Comparison of ENCODE assay signal across 22 cellular contexts in genomic region chr20:61332016-61332975, GRCh38.
"Had no signal": no experiment of that assay in that cellular context is flagged by ENCODE, and none has a peak within 500 bp of the region (broad histone marks: within the 10 kb centered on the region; RNA-seq: fewer than 3 reads in every experiment).

No MANE protein-coding gene starts in this region.

- H3K27ac Mint-ChIP-seq: activated CD4-positive, alpha-beta T cell treated with anti-CD3 and anti-CD28 coated beads, Interleukin-2, amount 10 ng/mL, durations not matched to agents 7 days and 5 days; endodermal cell; nephron; stimulated activated memory B cell treated with anti-CD40 and anti-IgM and Interleukin-4, amounts not matched to agents 10 μg/mL and 1 μg/mL and 100 μg/mL, for 72 hours; T-helper 1 cell treated with Interleukin-12 subunit alpha and Interleukin-12 subunit beta and Interleukin-4 antibody, amounts not matched to agents 30 μg/mL and 1 μg/mL, for 36 hours had no signal

- ATAC-seq: left colon had no signal

- H3K9me3 Mint-ChIP-seq: activated CD4-positive, alpha-beta T cell treated with anti-CD3 and anti-CD28 coated beads, Interleukin-2, amount 10 ng/mL, durations not matched to agents 7 days and 5 days; endodermal cell; nephron; T-helper 1 cell treated with Interleukin-12 subunit alpha and Interleukin-12 subunit beta and Interleukin-4 antibody, amounts not matched to agents 30 μg/mL and 1 μg/mL, for 36 hours had no signal

- H3K4me3 Mint-ChIP-seq: activated CD4-positive, alpha-beta T cell treated with anti-CD3 and anti-CD28 coated beads, Interleukin-2, amount 10 ng/mL, durations not matched to agents 7 days and 5 days; endodermal cell; nephron; stimulated activated memory B cell treated with anti-CD40 and anti-IgM and Interleukin-4, amounts not matched to agents 10 μg/mL and 1 μg/mL and 100 μg/mL, for 72 hours; T-helper 1 cell treated with Interleukin-12 subunit alpha and Interleukin-12 subunit beta and Interleukin-4 antibody, amounts not matched to agents 30 μg/mL and 1 μg/mL, for 36 hours had no signal

- H3K27ac ChIP-seq: adrenal gland, cardiac muscle cell, dorsolateral prefrontal cortex, epithelial cell of prostate, foreskin keratinocyte, prostate gland, upper lobe of right lung had no signal

- DNase-seq: activated CD4-positive, alpha-beta T cell treated with anti-CD3 and anti-CD28 coated beads, Interleukin-2, amount 10 ng/mL, durations not matched to agents 7 days and 5 days; activated CD8-positive, alpha-beta memory T cell treated with anti-CD3 and anti-CD28 coated beads, Interleukin-2, amount 50 U/mL, for 4 hours; activated effector memory CD4-positive, alpha-beta T cell treated with anti-CD3 and anti-CD28 coated beads, Interleukin-2, amount 50 U/mL, for 16 hours; activated naive CD4-positive, alpha-beta T cell treated with anti-CD3 and anti-CD28 coated beads, Interleukin-2, amount 50 U/mL, for 16 hours; activated T-cell treated with anti-CD3 and anti-CD28 coated beads, Interleukin-2, amount 50 U/mL, for 48 hours; dorsolateral prefrontal cortex; foreskin keratinocyte; hippocampal formation; left colon; right cardiac atrium; small intestine; stimulated activated CD4-positive, alpha-beta T cell treated with anti-CD3 and anti-CD28 coated beads, Interleukin-4, amount 100 ng/mL, for 4 hours; upper lobe of right lung had no signal

- H3K36me3 ChIP-seq: adrenal gland, cardiac muscle cell, prostate gland, upper lobe of right lung had no signal

- H3K4me1 ChIP-seq: adrenal gland, foreskin keratinocyte, prostate gland, upper lobe of right lung had no signal

- H3K27me3 ChIP-seq: adrenal gland, cardiac muscle cell, foreskin keratinocyte, upper lobe of right lung had no signal

- H3K9me3 ChIP-seq: adrenal gland, prostate gland, upper lobe of right lung had no signal

- H3K4me3 ChIP-seq: adrenal gland, cardiac muscle cell, dorsolateral prefrontal cortex, lung, prostate gland, upper lobe of right lung had no signal

- H3K27me3 Mint-ChIP-seq: activated CD4-positive, alpha-beta T cell treated with anti-CD3 and anti-CD28 coated beads, Interleukin-2, amount 10 ng/mL, durations not matched to agents 7 days and 5 days; stimulated activated memory B cell treated with anti-CD40 and anti-IgM and Interleukin-4, amounts not matched to agents 10 μg/mL and 1 μg/mL and 100 μg/mL, for 72 hours had no signal

- H3K4me1 Mint-ChIP-seq: activated CD4-positive, alpha-beta T cell treated with anti-CD3 and anti-CD28 coated beads, Interleukin-2, amount 10 ng/mL, durations not matched to agents 7 days and 5 days; nephron; stimulated activated memory B cell treated with anti-CD40 and anti-IgM and Interleukin-4, amounts not matched to agents 10 μg/mL and 1 μg/mL and 100 μg/mL, for 72 hours had no signal

- H3K36me3 Mint-ChIP-seq: stimulated activated memory B cell treated with anti-CD40 and anti-IgM and Interleukin-4, amounts not matched to agents 10 μg/mL and 1 μg/mL and 100 μg/mL, for 72 hours had no signal
